1 cellular context compared by ENCODE assay signal in the genomic region with DNA sequence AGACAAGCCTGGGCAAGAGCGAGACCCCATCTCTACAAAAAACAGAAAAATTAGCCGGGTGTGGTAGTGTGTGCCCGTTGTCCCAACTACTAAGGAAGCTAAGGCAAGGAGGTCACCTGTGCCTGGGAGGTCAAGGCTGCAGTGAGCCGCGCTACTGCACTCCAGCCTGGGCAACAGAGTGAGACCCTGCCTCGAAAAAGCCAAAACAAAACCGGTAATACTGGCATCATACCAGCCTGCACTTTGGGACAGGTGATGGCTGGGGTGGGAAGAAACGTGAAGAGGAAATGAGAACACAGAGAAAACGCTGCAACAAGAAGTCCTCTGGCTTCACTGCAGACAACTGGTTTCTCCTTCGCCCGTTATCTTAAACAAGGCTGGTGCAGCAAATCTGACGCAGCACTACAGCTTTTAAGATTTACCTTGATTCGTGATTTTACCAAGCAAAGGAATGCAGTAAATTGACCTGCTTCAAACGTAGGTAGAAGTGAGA.
TF ChIP-seq lines count a peak whose summit lies in the region.

No MANE protein-coding gene starts in this region.

TF ChIP-seq in endothelial cell of umbilical vein, 7 proteins besides CTCF, POLR2A, EP300 and RAD21:
- TF ChIP-seq GATA2 (IDR thresholded peaks at IDR 0.05; ENCODE audit: insufficient read depth, insufficient read length, low read depth, low read length) (no peak), POLR2AphosphoS5 (IDR thresholded peaks at IDR 0.05; ENCODE audit: insufficient read depth, low read depth, low read length) (no peak), EZH2 (IDR thresholded peaks at IDR 0.05; ENCODE audit: borderline replicate concordance, low read depth, low read length, severe bottlenecking) (no peak), FOS (IDR thresholded peaks at IDR 0.05; ENCODE audit: borderline replicate concordance, insufficient read depth, low read length) (no peak), JUN (IDR thresholded peaks at IDR 0.05; ENCODE audit: borderline replicate concordance, insufficient read depth, insufficient read length, low read depth) (no peak), MYC (IDR thresholded peaks at IDR 0.05; ENCODE audit: low read depth, low read length) (no peak)
- TF ChIP-seq, protein P1, sequence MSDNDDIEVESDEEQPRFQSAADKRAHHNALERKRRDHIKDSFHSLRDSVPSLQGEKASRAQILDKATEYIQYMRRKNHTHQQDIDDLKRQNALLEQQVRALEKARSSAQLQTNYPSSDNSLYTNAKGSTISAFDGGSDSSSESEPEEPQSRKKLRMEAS (IDR thresholded peaks at IDR 0.05; ENCODE audit: insufficient read depth, insufficient read length): no peak
